24 cellular contexts compared by ENCODE assay signal in the genomic region with DNA sequence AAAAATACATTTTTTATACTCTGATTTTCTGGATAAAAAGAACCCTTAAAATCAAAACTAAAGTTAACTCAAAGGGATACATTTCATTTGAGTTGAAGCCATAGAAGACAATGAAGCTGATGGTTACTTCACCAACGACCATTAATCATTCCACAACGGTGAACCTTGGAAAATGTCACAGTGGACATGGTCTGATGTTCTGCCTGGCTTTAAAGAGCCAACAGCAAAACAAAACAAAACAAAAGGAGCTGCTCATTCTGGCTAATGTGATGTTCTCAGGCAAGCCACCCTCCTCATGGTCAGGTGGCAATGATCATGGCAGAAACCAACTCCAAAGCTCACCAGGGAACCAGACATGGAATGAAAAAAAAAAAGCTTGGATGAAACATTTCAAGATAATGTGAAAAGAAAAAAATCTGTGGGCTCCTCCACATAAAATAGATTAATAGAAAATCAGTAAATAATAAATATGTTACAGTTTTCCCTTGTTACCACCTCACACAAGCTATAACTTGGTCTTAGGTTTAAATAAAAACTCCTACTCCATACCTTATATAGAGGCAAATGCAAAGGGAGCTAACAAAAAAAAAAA.
"Had no signal": no experiment of that assay in that cellular context is flagged by ENCODE, and none has a peak within 500 bp of the region (broad histone marks: within the 10 kb centered on the region; RNA-seq: fewer than 3 reads in every experiment).

No MANE protein-coding gene starts in this region.

- H3K4me3 ChIP-seq: adrenal gland, MG63, SJSA1 had no signal

- H3K27me3 ChIP-seq: adrenal gland, MG63, SJSA1 had no signal

- H3K9me3 ChIP-seq: adrenal gland, MG63, SJSA1 had no signal

- H3K27ac ChIP-seq: adrenal gland, SJSA1 had no signal

- H3K36me3 ChIP-seq: adrenal gland, SJSA1 had no signal

- ATAC-seq: activated CD4-positive, CD25-positive, alpha-beta regulatory T cell treated with anti-CD3 and anti-CD28 coated beads, Interleukin-2, amount 50 U/mL, for 24 hours; activated CD8-positive, alpha-beta T cell treated with anti-CD3 and anti-CD28 coated beads, Interleukin-2, amount 10 ng/mL, durations not matched to agents 7 days and 5 days had no signal

- DNase-seq: activated CD4-positive, alpha-beta T cell treated with anti-CD3 and anti-CD28 coated beads for 48 hours; activated CD4-positive, alpha-beta T cell treated with anti-CD3 and anti-CD28 coated beads, Interleukin-2, amount 50 U/mL, for 4 hours; activated CD8-positive, alpha-beta memory T cell treated with anti-CD3 and anti-CD28 coated beads, Interleukin-2, amount 50 U/mL, for 48 hours; activated CD8-positive, alpha-beta T cell treated with anti-CD3 and anti-CD28 coated beads, Interleukin-2, amount 10 ng/mL, durations not matched to agents 7 days and 5 days; activated naive CD4-positive, alpha-beta T cell; activated T-cell treated with anti-CD3 and anti-CD28 coated beads, Interleukin-2, amount 50 U/mL, for 1 hour; anterior cingulate cortex; cerebellar nuclear complex; KG1; MG63; MV-4-11; NCI-H1092 treated with DMSO at 0.1 percent for 48 hours; NCI-H1417 treated with DMSO at 0.1 percent for 48 hours; NCI-H1694; NCI-H2029; NCI-H2107; NCI-H2171 treated with DMSO at 0.1 percent for 48 hours; NCI-H226; NCI-H526; NCI-H774; NK-92 treated with Interleukin-12 subunit alpha and Interleukin-12 subunit beta, amount 100 ng/mL, for 24 hours had no signal

- H3K4me1 ChIP-seq: SJSA1 had no signal
